ENCODE assay signal across 1 cellular context in the genomic region with DNA sequence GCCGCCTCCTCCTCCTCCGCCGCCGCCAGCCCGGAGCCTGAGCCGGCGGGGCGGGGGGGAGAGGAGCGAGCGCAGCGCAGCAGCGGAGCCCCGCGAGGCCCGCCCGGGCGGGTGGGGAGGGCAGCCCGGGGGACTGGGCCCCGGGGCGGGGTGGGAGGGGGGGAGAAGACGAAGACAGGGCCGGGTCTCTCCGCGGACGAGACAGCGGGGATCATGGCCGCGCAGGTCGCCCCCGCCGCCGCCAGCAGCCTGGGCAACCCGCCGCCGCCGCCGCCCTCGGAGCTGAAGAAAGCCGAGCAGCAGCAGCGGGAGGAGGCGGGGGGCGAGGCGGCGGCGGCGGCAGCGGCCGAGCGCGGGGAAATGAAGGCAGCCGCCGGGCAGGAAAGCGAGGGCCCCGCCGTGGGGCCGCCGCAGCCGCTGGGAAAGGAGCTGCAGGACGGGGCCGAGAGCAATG.
A peak's percentile ranks its signal among the peaks of the same experiment; 100 is the strongest.
TF ChIP-seq lines count a peak whose summit lies in the region.

No MANE protein-coding gene starts in this region.

TF ChIP-seq in K562, 482 proteins besides CTCF, POLR2A, EP300 and RAD21 (continued from another document):
- no peak for TF ChIP-seq POLR2AphosphoS2 (IDR thresholded peaks at IDR 0.05; ENCODE audit: low read length)
- peak in 1 of 3 experiments; percentile 53 for TF ChIP-seq YY1 (IDR thresholded peaks at IDR 0.05; ENCODE audit: borderline replicate concordance in 1 of 3, control insufficient read depth in 1 of 3, extremely low read depth in 1 of 3, insufficient read depth in 3 of 3, insufficient read length in 1 of 3, insufficient replicate concordance in 2 of 3, low read depth in 1 of 3, low read length in 2 of 3)
- no peak for TF ChIP-seq CBFA2T3 (IDR thresholded peaks at IDR 0.05)
- no peak for TF ChIP-seq ZBTB40 (IDR thresholded peaks at IDR 0.05)
- no peak for TF ChIP-seq ZBTB40 (CRISPR knock-in tag; IDR thresholded peaks at IDR 0.05)
- TF ChIP-seq MAZ (CRISPR knock-in tag; conservative IDR thresholded peaks at IDR 0.05 in 1 of 2, IDR thresholded peaks at IDR 0.05 in 1 of 2): 0 out of 4 replicates have a peak, but pooled peaks of 1 of the 2 experiments have one; percentile 8
- TF ChIP-seq ZNF639 (CRISPR knock-in tag; conservative IDR thresholded peaks at IDR 0.05 in 1 of 2, IDR thresholded peaks at IDR 0.05 in 1 of 2): peak in 1 of 2 experiments; percentile 32; a peak in 1 of 4 replicates
- TF ChIP-seq POLR3A (IDR thresholded peaks at IDR 0.05; ENCODE audit: borderline replicate concordance, extremely low read depth, insufficient read depth, insufficient read length): no peak
- 0 out of 2 replicates have a peak, but pooled peaks have one; percentile 2 for TF ChIP-seq CTBP1 (IDR thresholded peaks at IDR 0.05; ENCODE audit: borderline replicate concordance)
- TF ChIP-seq PCBP2 (IDR thresholded peaks at IDR 0.05; ENCODE audit: low read depth, low read length, poor library complexity, severe bottlenecking): peak; percentile 39
